8 cellular contexts compared by ENCODE assay signal in the genomic region with DNA sequence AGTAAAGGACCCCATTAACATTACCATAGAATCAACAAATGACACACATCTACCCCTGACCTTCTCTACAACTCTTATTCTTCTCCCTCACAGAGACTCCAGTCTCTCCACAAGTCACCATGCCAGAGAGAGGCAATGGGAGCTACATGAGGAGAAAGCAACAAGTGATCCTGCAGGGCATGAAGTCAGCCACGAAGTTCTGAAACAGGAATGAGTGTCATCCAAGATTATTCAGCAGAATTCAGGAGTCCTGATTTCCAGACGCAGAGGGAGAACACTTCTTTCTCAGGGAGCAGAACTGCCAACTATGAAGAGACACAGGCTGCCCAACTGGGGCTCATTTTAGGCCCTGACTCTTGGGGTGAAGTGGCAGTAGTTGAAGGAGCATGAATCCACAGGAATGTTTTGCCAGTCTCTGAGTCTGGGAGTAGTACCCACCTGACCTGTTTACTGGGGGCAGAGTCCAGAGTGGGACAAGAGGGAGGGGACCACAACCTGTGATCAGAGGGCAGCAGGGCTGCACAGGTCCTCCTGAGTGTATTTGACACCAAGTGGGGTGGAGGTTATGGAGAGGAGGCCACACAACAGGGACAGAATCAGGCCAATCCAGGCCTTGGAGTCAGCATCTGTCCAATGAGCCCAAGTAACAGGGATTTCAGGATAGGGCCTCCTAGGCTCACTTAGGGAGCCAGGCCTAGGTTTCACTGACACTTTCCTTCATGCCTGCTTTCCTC. TPM values are rescaled to one million over a fixed set of nuclear protein-coding genes. Genes with fewer than 3 reads are reported as not detected.
A peak's percentile ranks its signal among the peaks of the same experiment; 100 is the strongest.
DNase-seq lines count a peak whose midpoint lies in the region; ATAC-seq, FAIRE-seq and TF ChIP-seq lines count a peak whose summit lies in the region.

No MANE protein-coding gene starts in this region.

- peak overlapping the region; percentile 57 for H3K4me3 ChIP-seq in HFF-Myc (replicated peaks; ENCODE audit: low read depth, low read length)
- H3K4me3 ChIP-seq in iPS-11a (ENCODE audit: low read depth, low read length) = peak overlapping the region; percentile 56
- peak overlapping the region; percentile 62 for H3K4me3 ChIP-seq in smooth muscle cell

- H3K36me3 ChIP-seq in smooth muscle cell (ENCODE audit: low read depth) = no peaks in the 10 kb centered on the region

- H3K27ac Mint-ChIP-seq in activated CD8-positive, alpha-beta T cell treated with anti-CD3 and anti-CD28 coated beads for 36 hours = peak overlapping the region; percentile 76

- H3K27me3 ChIP-seq in smooth muscle cell (ENCODE audit: low read depth) = no peaks in the 10 kb centered on the region

- H3K27ac ChIP-seq in smooth muscle cell (ENCODE audit: low read depth) = peak overlapping the region; percentile 71

- CTCF ChIA-PET in activated CD8-positive, alpha-beta T cell treated with anti-CD3 and anti-CD28 coated beads for 36 hours (lab: Charles Lee) = interaction anchor here (1.5 to 2.7 kb wide), 2 partner anchors 29 to 212 kb away, joined by 3 to 9 read pairs; a partner anchor contains a TSS

- H3K36me3 Mint-ChIP-seq in activated CD8-positive, alpha-beta T cell treated with anti-CD3 and anti-CD28 coated beads for 36 hours (ENCODE audit: low read depth) = peaks cover 20% of the 10 kb centered on the region

- no peaks in the 10 kb centered on the region for H3K27me3 Mint-ChIP-seq in activated CD8-positive, alpha-beta T cell treated with anti-CD3 and anti-CD28 coated beads for 36 hours

- 68% methylated on average over 2 of the region's 2 CpGs for WGBS in smooth muscle cell (ENCODE audit: low lambda C conversion rate)

- peak overlapping the region; percentile 66 for H2AFZ ChIP-seq in smooth muscle cell (ENCODE audit: low read depth)

- peak overlapping the region; percentile 84 for H3K4me2 ChIP-seq in smooth muscle cell

- DNase-seq in HFF-Myc (ENCODE audit: extremely low read depth, low read depth) = no peak
- no peak for DNase-seq in activated CD8-positive, alpha-beta T cell treated with anti-CD3 and anti-CD28 coated beads for 36 hours
- DNase-seq in smooth muscle cell (lab: John Stamatoyannopoulos, UW; ENCODE audit: unreplicated experiment) = no peak
- DNase-seq in D721Med (ENCODE audit: insufficient read length, low spot score) = no peak
- DNase-seq in UCSD-AML1 (lab: John Stamatoyannopoulos, UW; ENCODE audit: unreplicated experiment) = no peak
- no peak for DNase-seq in stimulated activated naive CD4-positive, alpha-beta T cell (lab: John Stamatoyannopoulos, UW)
- DNase-seq in SHP77 (lab: John Stamatoyannopoulos, UW) = no peak

- no peak for ATAC-seq in activated CD8-positive, alpha-beta T cell treated with anti-CD3 and anti-CD28 coated beads for 36 hours

- no peak for FAIRE-seq in D721Med (lab: Jason Lieb, UNC)

- H3K9me3 ChIP-seq in smooth muscle cell (replicated peaks; ENCODE audit: low read depth) = no peaks in the 10 kb centered on the region

- peaks cover 17% of the 10 kb centered on the region for H3F3A ChIP-seq in smooth muscle cell (ENCODE audit: low read depth)

- H4K20me1 ChIP-seq in smooth muscle cell (ENCODE audit: low read depth) = peaks cover 8% of the 10 kb centered on the region

- H3K9me3 Mint-ChIP-seq in activated CD8-positive, alpha-beta T cell treated with anti-CD3 and anti-CD28 coated beads for 36 hours = no peaks in the 10 kb centered on the region

- H3K4me1 Mint-ChIP-seq in activated CD8-positive, alpha-beta T cell treated with anti-CD3 and anti-CD28 coated beads for 36 hours (ENCODE audit: low read depth) = peaks cover 43% of the 10 kb centered on the region

- peaks cover 24% of the 10 kb centered on the region for H3K4me1 ChIP-seq in smooth muscle cell (ENCODE audit: low read depth)

- POLR2A ChIA-PET in activated CD8-positive, alpha-beta T cell treated with anti-CD3 and anti-CD28 coated beads for 36 hours (lab: Charles Lee) = interaction anchor here (0.6 to 5.4 kb wide), 12 partner anchors 13 to 181 kb away, joined by 3 to 74 read pairs (median 4); a partner anchor contains a TSS

- no peaks in the 10 kb centered on the region for H3K79me2 ChIP-seq in smooth muscle cell (ENCODE audit: low read depth)

- peak overlapping the region; percentile 91 for H3K4me3 Mint-ChIP-seq in activated CD8-positive, alpha-beta T cell treated with anti-CD3 and anti-CD28 coated beads for 36 hours

- peak overlapping the region; percentile 65 for H3K9ac ChIP-seq in smooth muscle cell (ENCODE audit: low read depth)

- TF ChIP-seq CTCF in HFF-Myc (IDR thresholded peaks at IDR 0.05; ENCODE audit: low read depth, low read length, missing control alignments) (no peak), smooth muscle cell (IDR thresholded peaks at IDR 0.05; ENCODE audit: borderline replicate concordance, insufficient read depth, poor library complexity, severe bottlenecking) (no peak), D721Med (IDR thresholded peaks at IDR 0.05; ENCODE audit: insufficient read depth, missing control alignments) (no peak)
- no peak for TF ChIP-seq CTCF in activated CD8-positive, alpha-beta T cell treated with anti-CD3 and anti-CD28 coated beads for 36 hours (IDR thresholded peaks at IDR 0.05)

- intact Hi-C loops in activated CD8-positive, alpha-beta T cell treated with anti-CD3 and anti-CD28 coated beads for 36 hours (cut with micrococcal nuclease) = loop anchor here (10.0 kb wide), 1 partner anchor 488 kb away; no protein-coding TSS in a partner anchor

RNA-seq across cellular contexts. Expression of a gene that starts 2.4 kb away (rescaled TPM):
- 10 to 100 TPM; 73.3 to 82.1 TPM for total RNA-seq in activated CD8-positive, alpha-beta T cell treated with anti-CD3 and anti-CD28 coated beads for 36 hours
- total RNA-seq in smooth muscle cell = 25.4 and 45.0 TPM in 2 replicates
- polyA plus RNA-seq in smooth muscle cell = 15.8 and 20.6 TPM in 2 replicates

RNA-seq across cellular contexts. Expression of a gene that starts 28.6 kb away (rescaled TPM):
- total RNA-seq in activated CD8-positive, alpha-beta T cell treated with anti-CD3 and anti-CD28 coated beads for 36 hours = 1 to 10 TPM; 3.2 to 3.9 TPM
- not detected in 2 replicates for total RNA-seq in smooth muscle cell
- not detected in 2 replicates for polyA plus RNA-seq in smooth muscle cell
